8 cellular contexts compared by ENCODE assay signal in the genomic region with DNA sequence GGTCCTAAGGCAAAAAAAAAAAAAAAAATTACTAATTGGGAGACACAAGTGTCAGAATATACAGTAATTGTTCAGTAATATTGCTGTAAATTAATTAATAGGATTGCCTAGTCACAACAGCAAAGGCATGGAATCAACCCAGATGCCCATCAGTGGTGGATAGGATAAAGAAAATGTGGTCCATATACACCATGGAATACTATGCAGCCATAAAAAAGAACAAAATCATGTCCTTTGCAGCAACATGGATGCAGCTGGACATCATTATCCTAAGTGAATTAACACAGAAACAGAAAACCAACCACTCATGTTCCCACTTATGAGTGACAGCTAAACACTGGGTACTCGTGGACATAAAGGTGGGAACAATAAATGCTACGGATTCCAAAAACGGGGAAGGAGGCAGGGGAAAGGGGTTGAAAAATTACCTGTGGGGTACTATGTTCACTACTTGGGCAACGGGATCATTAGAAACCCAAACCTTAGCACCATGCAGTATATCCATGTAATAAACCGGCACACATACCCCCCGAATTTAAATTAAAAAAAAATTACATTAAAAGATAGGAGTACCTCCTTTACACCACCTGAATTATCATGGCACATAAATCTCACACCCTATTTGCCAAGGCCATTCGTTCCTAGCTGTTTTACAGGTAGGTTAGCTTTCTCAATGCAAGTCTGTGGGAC. TPM values are rescaled to one million over a fixed set of nuclear protein-coding genes. Genes with fewer than 3 reads are reported as not detected.
DNase-seq lines count a peak whose midpoint lies in the region; ATAC-seq, FAIRE-seq and TF ChIP-seq lines count a peak whose summit lies in the region.

No MANE protein-coding gene starts in this region.

- H3K4me1 Mint-ChIP-seq in naive B cell: peaks cover 16 to 27% (median 26%) of the 10 kb centered on the region in 3 donors

- H3K9me3 ChIP-seq in A673 (ENCODE audit: low read depth, low read length, poor library complexity, severe bottlenecking): no peaks in the 10 kb centered on the region
- no peaks in the 10 kb centered on the region for H3K9me3 ChIP-seq in breast epithelium
- H3K9me3 ChIP-seq in small intestine (ENCODE audit: control insufficient read depth, low read depth): no peaks in the 10 kb centered on the region

- H3K27me3 Mint-ChIP-seq in naive B cell: peaks cover 0 to 9% (median 7%) of the 10 kb centered on the region in 3 donors

- TF ChIP-seq CTCF in A673 (conservative IDR thresholded peaks at IDR 0.05; ENCODE audit: low read depth, low read length) (no peak), HL-60 (IDR thresholded peaks at IDR 0.05; ENCODE audit: insufficient read depth, low read length) (no peak), breast epithelium (IDR thresholded peaks at IDR 0.05) (no peak)

- no peaks in the 10 kb centered on the region for H3K9me3 Mint-ChIP-seq in naive B cell

- peak overlapping the region; percentile 99 to 100 (median 100) for H3K27ac Mint-ChIP-seq in naive B cell

- H3K4me1 ChIP-seq in A673 (ENCODE audit: insufficient read depth, low read length, poor library complexity, severe bottlenecking) (peaks cover 12% of the 10 kb centered on the region), breast epithelium (peaks cover 0 to 4% of the 10 kb centered on the region in 2 donors), small intestine (ENCODE audit: control insufficient read depth in 2 of 2, insufficient read depth in 1 of 2, low read depth in 1 of 2, low read length in 1 of 2) (peaks cover 0 to 9% of the 10 kb centered on the region in 2 donors)

- H3K4me3 ChIP-seq in A673 (ENCODE audit: low read depth, low read length, poor library complexity, severe bottlenecking) (peak overlapping the region; percentile 98), HL-60 (replicated peaks; ENCODE audit: insufficient read depth, low read length) (peak overlapping the region; percentile 82), breast epithelium (peak overlapping the region; percentile 85 to 90 (median 89)), small intestine (ENCODE audit: low read depth in 1 of 2, low read length in 2 of 2) (peak overlapping the region in 1 of 2 donors; percentile 87)

- 33 to 57% (median 42%) methylated on average over 7 of the region's 7 CpGs for WGBS in small intestine, 3 donors

- H3K36me3 Mint-ChIP-seq in naive B cell: no peaks in the 10 kb centered on the region

- intact Hi-C loops in A673 (cut with micrococcal nuclease; ENCODE audit: unreplicated experiment): no loop called here
- intact Hi-C loops in breast epithelium (cut with DNase I; ENCODE audit: low total_unique reads): loop anchor here (10.0 kb wide), 1 partner anchor 112 kb away; no protein-coding TSS in a partner anchor

- DNase-seq in A673 (ENCODE audit: low spot score) (no peak), HL-60 (ENCODE audit: low read depth in 1 of 2, low spot score in 1 of 2) (no peak), breast epithelium (ENCODE audit: low spot score in 2 of 2) (no peak), naive B cell (no peak), SW 1271 (lab: John Stamatoyannopoulos, UW) (no peak), kidney tubule cell (ENCODE audit: low spot score) (no peak), small intestine (no peak)

- H3K36me3 ChIP-seq in A673 (ENCODE audit: insufficient read depth, low read length, poor library complexity, severe bottlenecking) (peaks cover 7% of the 10 kb centered on the region), breast epithelium (no peaks in the 10 kb centered on the region), small intestine (ENCODE audit: control insufficient read depth in 2 of 2, insufficient read depth in 2 of 2, low read length in 2 of 2) (no peaks in the 10 kb centered on the region)

- BruUV-seq in A673 (replicated peaks; lab: Mats Ljungman, UMichigan): no TSS peak

- FAIRE-seq in small intestine (lab: Jason Lieb, UNC): no peak

- H3K4me3 Mint-ChIP-seq in naive B cell: peak overlapping the region; percentile 90 to 99 (median 98)

- CTCF ChIA-PET in A673 (lab: Charles Lee): interaction anchor here (0.7 kb wide), 1 partner anchor 156 kb away, joined by 3 read pairs; no protein-coding TSS in a partner anchor

- H3K27ac ChIP-seq in A673 (ENCODE audit: low read depth, low read length, poor library complexity, severe bottlenecking) (peak overlapping the region; percentile 100), HL-60 (replicated peaks) (peak overlapping the region; percentile 100), breast epithelium (peak overlapping the region; percentile 97 to 99), small intestine (ENCODE audit: low read depth in 1 of 2, low read length in 1 of 2) (no peak overlapping the region)

- no peaks in the 10 kb centered on the region for H3K27me3 ChIP-seq in A673 (replicated peaks; ENCODE audit: insufficient read depth, low read depth, low read length, poor library complexity)
- no peaks in the 10 kb centered on the region for H3K27me3 ChIP-seq in HL-60 (ENCODE audit: insufficient read depth, poor library complexity, severe bottlenecking)
- H3K27me3 ChIP-seq in breast epithelium: no peaks in the 10 kb centered on the region
- no peaks in the 10 kb centered on the region for H3K27me3 ChIP-seq in small intestine (ENCODE audit: control insufficient read depth in 2 of 2, insufficient read depth in 2 of 2, low read length in 2 of 2)

- no peak for TF ChIP-seq POLR2A in breast epithelium (IDR thresholded peaks at IDR 0.05)

- POLR2A ChIA-PET in A673 (lab: Charles Lee; ENCODE audit: low non-redundant PET): no interaction called here

- ATAC-seq in naive B cell (ENCODE audit: low read depth in 2 of 2): no peak
- ATAC-seq in GM18502 (IDR thresholded peaks at IDR 0.05; ENCODE audit: poor library complexity, unreplicated experiment): no peak

RNA-seq across cellular contexts. Expression of a gene that starts 0.7 kb away (rescaled TPM):
- total RNA-seq in A673 (2021): 62.1 and 76.0 TPM in 2 replicates
- 10 to 100 TPM; 41.0 to 57.7 (median 52.1) TPM for total RNA-seq in breast epithelium
- 10 to 100 TPM; 39.2 to 66.3 (median 61.9) TPM for polyA plus RNA-seq in naive B cell (ENCODE audit: low read depth in 6 of 6)
- 10 to 100 TPM; 25.9 to 65.3 (median 43.0) TPM for polyA plus RNA-seq in small intestine

RNA-seq across cellular contexts. Expression of a gene that starts 33.4 kb away (rescaled TPM):
- total RNA-seq in A673 (2021): 0.33 and 0.56 TPM in 2 replicates
- 1 to 10 TPM in 2 of 3 donors, not detected in 1; 2.0 to 6.4 TPM for total RNA-seq in breast epithelium
- polyA plus RNA-seq in naive B cell (ENCODE audit: low read depth in 6 of 6): not detected
- under 1 TPM in 1 of 3 donors, not detected in 2; 0.03 TPM for polyA plus RNA-seq in small intestine

Comparison
In these comparisons a context has a peak if more than half of its experiments do, and no peak if none do; other contexts are left out.
1. H3K27ac ChIP-seq: peak in A673 (single experiment), HL-60 (single experiment) and breast epithelium (2 of 2); none in small intestine (0 of 2).